17 cellular contexts compared by ENCODE assay signal in genomic region chr9:81490605-81491331, GRCh38.
DNase-seq lines count a peak whose midpoint lies in the region; ATAC-seq and TF ChIP-seq lines count a peak whose summit lies in the region.
"Had no signal": no experiment of that assay in that cellular context is flagged by ENCODE, and none has a peak within 500 bp of the region (broad histone marks: within the 10 kb centered on the region; RNA-seq: fewer than 3 reads in every experiment).

No MANE protein-coding gene starts in this region.

- H3K36me3 ChIP-seq in smooth muscle cell (ENCODE audit: low read depth): no peaks in the 10 kb centered on the region

- no peaks in the 10 kb centered on the region for H3K4me1 ChIP-seq in smooth muscle cell (ENCODE audit: low read depth)
- H3K4me1 ChIP-seq: parathyroid adenoma had no signal

- WGBS in smooth muscle cell (ENCODE audit: low lambda C conversion rate): 81% methylated on average over 5 of the region's 5 CpGs

- H3K79me2 ChIP-seq in smooth muscle cell (ENCODE audit: low read depth): no peaks in the 10 kb centered on the region
- H3K79me2 ChIP-seq: parathyroid adenoma had no signal

- no peak overlapping the region for H2AFZ ChIP-seq in smooth muscle cell (ENCODE audit: low read depth)
- H2AFZ ChIP-seq: parathyroid adenoma had no signal

- H3K4me2 ChIP-seq in smooth muscle cell: no peak overlapping the region

- no peak for ATAC-seq in HG02840 (IDR thresholded peaks at IDR 0.05; ENCODE audit: low FRiP score, unreplicated experiment)
- ATAC-seq: activated CD8-positive, alpha-beta T cell treated with anti-CD3 and anti-CD28 coated beads, Interleukin-2, amount 10 ng/mL, durations not matched to agents 7 days and 5 days; stimulated activated naive B cell treated with anti-CD40 and anti-IgM and Interleukin-4, amounts not matched to agents 10 μg/mL and 1 μg/mL and 100 μg/mL, for 72 hours; T-helper 17 cell had no signal

- H3K9ac ChIP-seq in smooth muscle cell (ENCODE audit: low read depth): no peak overlapping the region
- H3K9ac ChIP-seq: parathyroid adenoma had no signal

- no peak overlapping the region for H3K4me3 ChIP-seq in smooth muscle cell
- H3K4me3 ChIP-seq: dorsolateral prefrontal cortex had no signal

- H3K27ac ChIP-seq in RWPE1 (no peak overlapping the region), smooth muscle cell (ENCODE audit: low read depth) (peak overlapping the region; percentile 74)
- H3K27ac ChIP-seq: dorsolateral prefrontal cortex, parathyroid adenoma had no signal

- H3K9me3 ChIP-seq in smooth muscle cell (replicated peaks; ENCODE audit: low read depth): no peaks in the 10 kb centered on the region

- H3K27me3 ChIP-seq in smooth muscle cell (ENCODE audit: low read depth): no peaks in the 10 kb centered on the region
- H3K27me3 ChIP-seq: dorsolateral prefrontal cortex had no signal

- H4K20me1 ChIP-seq in smooth muscle cell (ENCODE audit: low read depth): no peaks in the 10 kb centered on the region

- H3F3A ChIP-seq in smooth muscle cell (ENCODE audit: low read depth): peaks cover 4% of the 10 kb centered on the region

- CTCF ChIA-PET in RWPE1 (lab: Yijun Ruan, JAX): interaction anchor here (0.9 kb wide), 1 partner anchor 32 kb away, joined by 3 read pairs; no protein-coding TSS in a partner anchor

- TF ChIP-seq CTCF in RWPE1 (conservative IDR thresholded peaks at IDR 0.05; ENCODE audit: low read depth): no peak
- no peak for TF ChIP-seq CTCF in smooth muscle cell (IDR thresholded peaks at IDR 0.05; ENCODE audit: borderline replicate concordance, insufficient read depth, poor library complexity, severe bottlenecking)

- intact Hi-C loops in cardiac septum (cut with DNase I): no loop called here

- POLR2A ChIA-PET in RWPE1 (lab: Yijun Ruan, JAX; ENCODE audit: low non-redundant PET): no interaction called here

- peak; percentile 77 for DNase-seq in ELR (ENCODE audit: low read depth)
- DNase-seq in RWPE1 (ENCODE audit: low spot score): peak; percentile 42
- DNase-seq in fibroblast of gingiva (ENCODE audit: low read depth): peak; percentile 67
- DNase-seq in smooth muscle cell (lab: John Stamatoyannopoulos, UW; ENCODE audit: unreplicated experiment): no peak
- DNase-seq in effector CD8-positive, alpha-beta T cell (lab: John Stamatoyannopoulos, UW): no peak
- no peak for DNase-seq in effector CD4-positive, alpha-beta T cell
- no peak for DNase-seq in cardiac septum (ENCODE audit: low spot score)
- DNase-seq: activated CD8-positive, alpha-beta T cell treated with anti-CD3 and anti-CD28 coated beads, Interleukin-2, amount 10 ng/mL, durations not matched to agents 7 days and 5 days; activated naive CD4-positive, alpha-beta T cell treated with Interleukin-2 at 50 U/mL for 16 hours; dorsolateral prefrontal cortex; H7; NCI-H2029 treated with DMSO at 0.1 percent for 48 hours; stimulated activated CD4-positive, alpha-beta T cell treated with anti-CD3 and anti-CD28 coated beads, Interleukin-2, amount 100 ng/mL, for 24 hours; stimulated activated naive B cell treated with anti-CD40 and anti-IgM and Interleukin-4, amounts not matched to agents 10 μg/mL and 1 μg/mL and 100 μg/mL, for 72 hours; T-helper 17 cell had no signal

Comparison
In these comparisons a context has a peak if more than half of its experiments do, and no peak if none do; other contexts are left out.
1. DNase-seq: peak in ELR (single experiment), RWPE1 (single experiment) and fibroblast of gingiva (single experiment); none in smooth muscle cell (single experiment), effector CD8-positive, alpha-beta T cell (single experiment), effector CD4-positive, alpha-beta T cell (single experiment) and cardiac septum (single experiment).